In genomic region chr18:354456-354855, GRCh38 we compare ENCODE assay signal across 13 cellular contexts.
"Had no signal": no experiment of that assay in that cellular context is flagged by ENCODE, and none has a peak within 500 bp of the region (broad histone marks: within the 10 kb centered on the region; RNA-seq: fewer than 3 reads in every experiment).

No MANE protein-coding gene starts in this region.

- ATAC-seq: activated naive CD8-positive, alpha-beta T cell treated with anti-CD3 and anti-CD28 coated beads, Interleukin-2, amount 50 U/mL, for 24 hours; left cardiac atrium; psoas muscle; stimulated activated naive CD8-positive, alpha-beta T cell treated with anti-CD3 and anti-CD28 coated beads, Interleukin-15, amount 100 ng/mL, for 72 hours had no signal

- H3K9me3 Mint-ChIP-seq: activated naive CD8-positive, alpha-beta T cell treated with anti-CD3 and anti-CD28 coated beads, Interleukin-2, amount 50 U/mL, for 24 hours; immature natural killer cell; nephron progenitor cell; stimulated activated naive CD8-positive, alpha-beta T cell treated with anti-CD3 and anti-CD28 coated beads, Interleukin-15, amount 100 ng/mL, for 72 hours had no signal

- H3K4me1 Mint-ChIP-seq: activated naive CD8-positive, alpha-beta T cell treated with anti-CD3 and anti-CD28 coated beads, Interleukin-2, amount 50 U/mL, for 24 hours; immature natural killer cell; stimulated activated naive CD8-positive, alpha-beta T cell treated with anti-CD3 and anti-CD28 coated beads, Interleukin-15, amount 100 ng/mL, for 72 hours had no signal

- H3K27ac Mint-ChIP-seq: activated naive CD8-positive, alpha-beta T cell treated with anti-CD3 and anti-CD28 coated beads, Interleukin-2, amount 50 U/mL, for 24 hours; immature natural killer cell; nephron progenitor cell had no signal

- H3K36me3 Mint-ChIP-seq: immature natural killer cell had no signal

- H3K4me3 Mint-ChIP-seq: activated naive CD8-positive, alpha-beta T cell treated with anti-CD3 and anti-CD28 coated beads, Interleukin-2, amount 50 U/mL, for 24 hours; immature natural killer cell; nephron progenitor cell; stimulated activated naive CD8-positive, alpha-beta T cell treated with anti-CD3 and anti-CD28 coated beads, Interleukin-15, amount 100 ng/mL, for 72 hours had no signal

- DNase-seq: activated CD4-positive, alpha-beta T cell treated with anti-CD3 and anti-CD28 coated beads for 1 hour; activated CD4-positive, alpha-beta T cell treated with anti-CD3 and anti-CD28 coated beads, Interleukin-2, amount 50 U/mL, for 48 hours; activated naive CD8-positive, alpha-beta T cell treated with anti-CD3 and anti-CD28 coated beads, Interleukin-2, amount 50 U/mL, for 24 hours; activated T-cell treated with anti-CD3 and anti-CD28 coated beads, Interleukin-2, amount 50 U/mL, for 48 hours; immature natural killer cell; left cardiac atrium; nephron progenitor cell; psoas muscle; stimulated activated CD4-positive, alpha-beta T cell treated with anti-CD3 and anti-CD28 coated beads, Interleukin-4, amount 100 ng/mL, for 24 hours; stimulated activated naive CD8-positive, alpha-beta T cell treated with anti-CD3 and anti-CD28 coated beads, Interleukin-15, amount 100 ng/mL, for 72 hours; T-helper 9 cell had no signal

- H3K4me3 ChIP-seq: cardiac muscle cell, psoas muscle, thoracic aorta had no signal
